1 cellular context compared by ENCODE assay signal in the genomic region with DNA sequence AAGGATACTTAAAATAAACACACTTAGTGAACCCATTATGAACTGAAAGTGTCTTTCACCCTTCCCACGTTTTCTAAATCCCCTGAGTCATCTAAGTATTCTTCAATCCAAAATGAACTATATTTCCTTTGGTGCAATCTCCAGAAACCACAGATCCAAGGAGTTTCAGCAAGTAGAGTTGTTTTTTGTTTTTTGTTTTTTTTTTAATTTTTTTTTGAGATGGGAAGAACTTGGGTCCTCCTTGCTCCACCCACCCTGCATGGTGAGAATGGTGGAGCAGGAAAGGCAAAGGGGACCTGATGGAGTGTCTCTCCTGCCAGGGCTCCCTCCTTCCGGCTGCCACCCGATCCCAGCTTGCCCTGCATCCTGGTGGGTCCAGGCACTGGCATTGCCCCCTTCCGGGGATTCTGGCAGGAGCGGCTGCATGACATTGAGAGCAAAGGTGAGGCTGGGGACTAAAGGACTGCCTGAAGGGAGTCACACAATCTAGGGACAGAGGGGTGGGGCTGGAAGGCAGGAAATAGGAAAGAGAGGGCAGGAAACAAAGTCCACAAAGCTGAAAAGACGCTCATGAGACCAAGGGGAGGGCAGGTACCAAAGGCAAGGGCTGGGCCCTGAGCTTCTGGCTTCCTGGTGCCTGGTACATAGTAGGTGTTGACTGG.
TF ChIP-seq lines count a peak whose summit lies in the region.

No MANE protein-coding gene starts in this region.

TF ChIP-seq in HepG2, 621 proteins besides CTCF, POLR2A, EP300 and RAD21 (continued from another document and continues in another):
- TF ChIP-seq, protein P1, sequence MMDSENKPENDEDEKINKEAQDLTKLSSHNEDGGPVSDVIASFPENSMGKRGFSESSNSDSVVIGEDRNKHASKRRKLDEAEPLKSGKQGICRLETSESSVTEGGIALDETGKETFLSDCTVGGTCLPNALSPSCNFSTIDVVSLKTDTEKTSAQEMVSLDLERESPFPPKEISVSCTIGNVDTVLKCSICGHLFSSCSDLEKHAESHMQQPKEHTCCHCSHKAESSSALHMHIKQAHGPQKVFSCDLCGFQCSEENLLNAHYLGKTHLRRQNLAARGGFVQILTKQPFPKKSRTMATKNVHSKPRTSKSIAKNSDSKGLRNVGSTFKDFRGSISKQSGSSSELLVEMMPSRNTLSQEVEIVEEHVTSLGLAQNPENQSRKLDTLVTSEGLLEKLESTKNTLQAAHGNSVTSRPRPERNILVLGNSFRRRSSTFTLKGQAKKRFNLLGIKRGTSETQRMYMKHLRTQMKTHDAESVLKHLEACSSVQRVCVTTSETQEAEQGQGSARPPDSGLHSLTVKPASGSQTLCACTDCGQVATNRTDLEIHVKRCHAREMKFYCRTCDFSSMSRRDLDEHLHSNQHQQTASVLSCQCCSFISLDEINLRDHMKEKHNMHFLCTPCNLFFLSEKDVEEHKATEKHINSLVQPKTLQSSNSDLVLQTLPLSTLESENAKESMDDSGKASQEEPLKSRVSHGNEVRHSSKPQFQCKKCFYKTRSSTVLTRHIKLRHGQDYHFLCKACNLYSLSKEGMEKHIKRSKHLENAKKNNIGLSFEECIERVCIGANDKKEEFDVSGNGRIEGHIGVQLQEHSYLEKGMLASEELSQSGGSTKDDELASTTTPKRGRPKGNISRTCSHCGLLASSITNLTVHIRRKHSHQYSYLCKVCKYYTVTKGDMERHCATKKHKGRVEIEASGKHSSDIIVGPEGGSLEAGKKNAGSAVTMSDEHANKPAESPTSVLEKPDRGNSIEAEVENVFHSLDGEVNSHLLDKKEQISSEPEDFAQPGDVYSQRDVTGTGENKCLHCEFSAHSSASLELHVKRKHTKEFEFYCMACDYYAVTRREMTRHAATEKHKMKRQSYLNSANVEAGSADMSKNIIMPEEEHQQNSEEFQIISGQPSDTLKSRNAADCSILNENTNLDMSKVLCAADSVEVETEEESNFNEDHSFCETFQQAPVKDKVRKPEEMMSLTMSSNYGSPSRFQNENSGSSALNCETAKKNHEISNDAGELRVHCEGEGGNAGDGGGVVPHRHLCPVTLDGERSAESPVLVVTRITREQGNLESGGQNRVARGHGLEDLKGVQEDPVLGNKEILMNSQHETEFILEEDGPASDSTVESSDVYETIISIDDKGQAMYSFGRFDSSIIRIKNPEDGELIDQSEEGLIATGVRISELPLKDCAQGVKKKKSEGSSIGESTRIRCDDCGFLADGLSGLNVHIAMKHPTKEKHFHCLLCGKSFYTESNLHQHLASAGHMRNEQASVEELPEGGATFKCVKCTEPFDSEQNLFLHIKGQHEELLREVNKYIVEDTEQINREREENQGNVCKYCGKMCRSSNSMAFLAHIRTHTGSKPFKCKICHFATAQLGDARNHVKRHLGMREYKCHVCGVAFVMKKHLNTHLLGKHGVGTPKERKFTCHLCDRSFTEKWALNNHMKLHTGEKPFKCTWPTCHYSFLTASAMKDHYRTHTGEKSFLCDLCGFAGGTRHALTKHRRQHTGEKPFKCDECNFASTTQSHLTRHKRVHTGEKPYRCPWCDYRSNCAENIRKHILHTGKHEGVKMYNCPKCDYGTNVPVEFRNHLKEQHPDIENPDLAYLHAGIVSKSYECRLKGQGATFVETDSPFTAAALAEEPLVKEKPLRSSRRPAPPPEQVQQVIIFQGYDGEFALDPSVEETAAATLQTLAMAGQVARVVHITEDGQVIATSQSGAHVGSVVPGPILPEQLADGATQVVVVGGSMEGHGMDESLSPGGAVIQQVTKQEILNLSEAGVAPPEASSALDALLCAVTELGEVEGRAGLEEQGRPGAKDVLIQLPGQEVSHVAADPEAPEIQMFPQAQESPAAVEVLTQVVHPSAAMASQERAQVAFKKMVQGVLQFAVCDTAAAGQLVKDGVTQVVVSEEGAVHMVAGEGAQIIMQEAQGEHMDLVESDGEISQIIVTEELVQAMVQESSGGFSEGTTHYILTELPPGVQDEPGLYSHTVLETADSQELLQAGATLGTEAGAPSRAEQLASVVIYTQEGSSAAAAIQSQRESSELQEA (CRISPR knock-in tag; IDR thresholded peaks at IDR 0.05; ENCODE audit: not compliant biosample characterization): no peak
- no peak for TF ChIP-seq ZNF674 (CRISPR knock-in tag; IDR thresholded peaks at IDR 0.05; ENCODE audit: low read depth)
- no peak for TF ChIP-seq RCOR2 (CRISPR knock-in tag; IDR thresholded peaks at IDR 0.05)
- no peak for TF ChIP-seq ZBTB3 (CRISPR knock-in tag; IDR thresholded peaks at IDR 0.05; ENCODE audit: borderline replicate concordance, low read depth)
- TF ChIP-seq ZNF337 (CRISPR knock-in tag; IDR thresholded peaks at IDR 0.05; ENCODE audit: borderline replicate concordance, low read depth): no peak
- no peak for TF ChIP-seq REXO4 (CRISPR knock-in tag; IDR thresholded peaks at IDR 0.05; ENCODE audit: borderline replicate concordance)
- TF ChIP-seq ZKSCAN1 (IDR thresholded peaks at IDR 0.05; ENCODE audit: low read length): no peak
- no peak for TF ChIP-seq BRCA1 (CRISPR knock-in tag; IDR thresholded peaks at IDR 0.05)
- TF ChIP-seq BCL6 (CRISPR knock-in tag; IDR thresholded peaks at IDR 0.05): no peak
- no peak for TF ChIP-seq NR1H2 (CRISPR knock-in tag; IDR thresholded peaks at IDR 0.05; ENCODE audit: borderline replicate concordance, low read depth)
- TF ChIP-seq, protein P2, sequence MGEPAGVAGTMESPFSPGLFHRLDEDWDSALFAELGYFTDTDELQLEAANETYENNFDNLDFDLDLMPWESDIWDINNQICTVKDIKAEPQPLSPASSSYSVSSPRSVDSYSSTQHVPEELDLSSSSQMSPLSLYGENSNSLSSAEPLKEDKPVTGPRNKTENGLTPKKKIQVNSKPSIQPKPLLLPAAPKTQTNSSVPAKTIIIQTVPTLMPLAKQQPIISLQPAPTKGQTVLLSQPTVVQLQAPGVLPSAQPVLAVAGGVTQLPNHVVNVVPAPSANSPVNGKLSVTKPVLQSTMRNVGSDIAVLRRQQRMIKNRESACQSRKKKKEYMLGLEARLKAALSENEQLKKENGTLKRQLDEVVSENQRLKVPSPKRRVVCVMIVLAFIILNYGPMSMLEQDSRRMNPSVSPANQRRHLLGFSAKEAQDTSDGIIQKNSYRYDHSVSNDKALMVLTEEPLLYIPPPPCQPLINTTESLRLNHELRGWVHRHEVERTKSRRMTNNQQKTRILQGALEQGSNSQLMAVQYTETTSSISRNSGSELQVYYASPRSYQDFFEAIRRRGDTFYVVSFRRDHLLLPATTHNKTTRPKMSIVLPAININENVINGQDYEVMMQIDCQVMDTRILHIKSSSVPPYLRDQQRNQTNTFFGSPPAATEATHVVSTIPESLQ (CRISPR knock-in tag; conservative IDR thresholded peaks at IDR 0.05): no peak
- peak; percentile 81 for TF ChIP-seq HNF4A (CRISPR knock-in tag; IDR thresholded peaks at IDR 0.05)
- no peak for TF ChIP-seq ZNF510 (CRISPR knock-in tag; IDR thresholded peaks at IDR 0.05; ENCODE audit: low read depth)
- 0 out of 2 replicates have a peak, but pooled peaks have one; percentile 21 for TF ChIP-seq TGIF2 (CRISPR knock-in tag; IDR thresholded peaks at IDR 0.05)
- TF ChIP-seq, protein P3, sequence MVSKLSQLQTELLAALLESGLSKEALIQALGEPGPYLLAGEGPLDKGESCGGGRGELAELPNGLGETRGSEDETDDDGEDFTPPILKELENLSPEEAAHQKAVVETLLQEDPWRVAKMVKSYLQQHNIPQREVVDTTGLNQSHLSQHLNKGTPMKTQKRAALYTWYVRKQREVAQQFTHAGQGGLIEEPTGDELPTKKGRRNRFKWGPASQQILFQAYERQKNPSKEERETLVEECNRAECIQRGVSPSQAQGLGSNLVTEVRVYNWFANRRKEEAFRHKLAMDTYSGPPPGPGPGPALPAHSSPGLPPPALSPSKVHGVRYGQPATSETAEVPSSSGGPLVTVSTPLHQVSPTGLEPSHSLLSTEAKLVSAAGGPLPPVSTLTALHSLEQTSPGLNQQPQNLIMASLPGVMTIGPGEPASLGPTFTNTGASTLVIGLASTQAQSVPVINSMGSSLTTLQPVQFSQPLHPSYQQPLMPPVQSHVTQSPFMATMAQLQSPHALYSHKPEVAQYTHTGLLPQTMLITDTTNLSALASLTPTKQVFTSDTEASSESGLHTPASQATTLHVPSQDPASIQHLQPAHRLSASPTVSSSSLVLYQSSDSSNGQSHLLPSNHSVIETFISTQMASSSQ (IDR thresholded peaks at IDR 0.05; ENCODE audit: low read depth): no peak
- TF ChIP-seq, protein P3 (CRISPR knock-in tag; IDR thresholded peaks at IDR 0.05; ENCODE audit: borderline replicate concordance): no peak
- TF ChIP-seq, protein P4, sequence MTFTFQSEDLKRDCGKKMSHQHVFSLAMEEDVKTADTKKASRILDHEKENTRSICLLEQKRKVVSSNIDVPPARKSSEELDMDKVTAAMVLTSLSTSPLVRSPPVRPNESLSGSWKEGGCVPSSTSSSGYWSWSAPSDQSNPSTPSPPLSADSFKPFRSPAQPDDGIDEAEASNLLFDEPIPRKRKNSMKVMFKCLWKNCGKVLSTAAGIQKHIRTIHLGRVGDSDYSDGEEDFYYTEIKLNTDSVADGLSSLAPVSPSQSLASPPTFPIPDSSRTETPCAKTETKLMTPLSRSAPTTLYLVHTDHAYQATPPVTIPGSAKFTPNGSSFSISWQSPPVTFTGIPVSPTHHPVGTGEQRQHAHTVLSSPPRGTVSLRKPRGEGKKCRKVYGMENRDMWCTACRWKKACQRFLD (CRISPR knock-in tag; IDR thresholded peaks at IDR 0.05; ENCODE audit: borderline replicate concordance): no peak
- no peak for TF ChIP-seq TSC22D2 (CRISPR knock-in tag; IDR thresholded peaks at IDR 0.05; ENCODE audit: borderline replicate concordance)
- TF ChIP-seq MIER2 (CRISPR knock-in tag; IDR thresholded peaks at IDR 0.05): no peak
- TF ChIP-seq, protein P5, sequence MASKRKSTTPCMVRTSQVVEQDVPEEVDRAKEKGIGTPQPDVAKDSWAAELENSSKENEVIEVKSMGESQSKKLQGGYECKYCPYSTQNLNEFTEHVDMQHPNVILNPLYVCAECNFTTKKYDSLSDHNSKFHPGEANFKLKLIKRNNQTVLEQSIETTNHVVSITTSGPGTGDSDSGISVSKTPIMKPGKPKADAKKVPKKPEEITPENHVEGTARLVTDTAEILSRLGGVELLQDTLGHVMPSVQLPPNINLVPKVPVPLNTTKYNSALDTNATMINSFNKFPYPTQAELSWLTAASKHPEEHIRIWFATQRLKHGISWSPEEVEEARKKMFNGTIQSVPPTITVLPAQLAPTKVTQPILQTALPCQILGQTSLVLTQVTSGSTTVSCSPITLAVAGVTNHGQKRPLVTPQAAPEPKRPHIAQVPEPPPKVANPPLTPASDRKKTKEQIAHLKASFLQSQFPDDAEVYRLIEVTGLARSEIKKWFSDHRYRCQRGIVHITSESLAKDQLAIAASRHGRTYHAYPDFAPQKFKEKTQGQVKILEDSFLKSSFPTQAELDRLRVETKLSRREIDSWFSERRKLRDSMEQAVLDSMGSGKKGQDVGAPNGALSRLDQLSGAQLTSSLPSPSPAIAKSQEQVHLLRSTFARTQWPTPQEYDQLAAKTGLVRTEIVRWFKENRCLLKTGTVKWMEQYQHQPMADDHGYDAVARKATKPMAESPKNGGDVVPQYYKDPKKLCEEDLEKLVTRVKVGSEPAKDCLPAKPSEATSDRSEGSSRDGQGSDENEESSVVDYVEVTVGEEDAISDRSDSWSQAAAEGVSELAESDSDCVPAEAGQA (IDR thresholded peaks at IDR 0.05; ENCODE audit: low read depth): no peak
- TF ChIP-seq, protein P5 (CRISPR knock-in tag; IDR thresholded peaks at IDR 0.05; ENCODE audit: borderline replicate concordance): no peak
- TF ChIP-seq THYN1 (CRISPR knock-in tag; IDR thresholded peaks at IDR 0.05; ENCODE audit: borderline replicate concordance, low read depth): no peak
- no peak for TF ChIP-seq ZFP36L1 (CRISPR knock-in tag; IDR thresholded peaks at IDR 0.05)
- TF ChIP-seq HHEX (CRISPR knock-in tag; IDR thresholded peaks at IDR 0.05): no peak
- no peak for TF ChIP-seq SOX13 (IDR thresholded peaks at IDR 0.05)
- TF ChIP-seq SOX13 (CRISPR knock-in tag; conservative IDR thresholded peaks at IDR 0.05 in 1 of 2, IDR thresholded peaks at IDR 0.05 in 1 of 2): peak in 1 of 2 experiments; percentile 25; a peak in 1 of 4 replicates
- TF ChIP-seq ETV5 (CRISPR knock-in tag; IDR thresholded peaks at IDR 0.05; ENCODE audit: borderline replicate concordance): peak; percentile 79
- TF ChIP-seq ZNF841 (CRISPR knock-in tag; IDR thresholded peaks at IDR 0.05; ENCODE audit: borderline replicate concordance): no peak
- TF ChIP-seq KMT2B (CRISPR knock-in tag; IDR thresholded peaks at IDR 0.05): no peak
- no peak for TF ChIP-seq ZNF382 (CRISPR knock-in tag; IDR thresholded peaks at IDR 0.05; ENCODE audit: borderline replicate concordance)
- TF ChIP-seq AKAP8 (CRISPR knock-in tag; IDR thresholded peaks at IDR 0.05): no peak
- no peak for TF ChIP-seq PAX8 (CRISPR knock-in tag; IDR thresholded peaks at IDR 0.05; ENCODE audit: borderline replicate concordance)
- TF ChIP-seq TBL1XR1 (IDR thresholded peaks at IDR 0.05; ENCODE audit: borderline replicate concordance, low read length, partially characterized antibody): no peak
- no peak for TF ChIP-seq ZNF317 (CRISPR knock-in tag; IDR thresholded peaks at IDR 0.05)
- TF ChIP-seq, protein P6, sequence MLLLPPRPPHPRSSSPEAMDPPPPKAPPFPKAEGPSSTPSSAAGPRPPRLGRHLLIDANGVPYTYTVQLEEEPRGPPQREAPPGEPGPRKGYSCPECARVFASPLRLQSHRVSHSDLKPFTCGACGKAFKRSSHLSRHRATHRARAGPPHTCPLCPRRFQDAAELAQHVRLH (CRISPR knock-in tag; IDR thresholded peaks at IDR 0.05; ENCODE audit: borderline replicate concordance, low read depth): no peak
- TF ChIP-seq ZNF335 (CRISPR knock-in tag; IDR thresholded peaks at IDR 0.05): 0 out of 2 replicates have a peak, but pooled peaks have one; percentile 64
